Comparison of ENCODE assay signal across 8 cellular contexts in the genomic region with DNA sequence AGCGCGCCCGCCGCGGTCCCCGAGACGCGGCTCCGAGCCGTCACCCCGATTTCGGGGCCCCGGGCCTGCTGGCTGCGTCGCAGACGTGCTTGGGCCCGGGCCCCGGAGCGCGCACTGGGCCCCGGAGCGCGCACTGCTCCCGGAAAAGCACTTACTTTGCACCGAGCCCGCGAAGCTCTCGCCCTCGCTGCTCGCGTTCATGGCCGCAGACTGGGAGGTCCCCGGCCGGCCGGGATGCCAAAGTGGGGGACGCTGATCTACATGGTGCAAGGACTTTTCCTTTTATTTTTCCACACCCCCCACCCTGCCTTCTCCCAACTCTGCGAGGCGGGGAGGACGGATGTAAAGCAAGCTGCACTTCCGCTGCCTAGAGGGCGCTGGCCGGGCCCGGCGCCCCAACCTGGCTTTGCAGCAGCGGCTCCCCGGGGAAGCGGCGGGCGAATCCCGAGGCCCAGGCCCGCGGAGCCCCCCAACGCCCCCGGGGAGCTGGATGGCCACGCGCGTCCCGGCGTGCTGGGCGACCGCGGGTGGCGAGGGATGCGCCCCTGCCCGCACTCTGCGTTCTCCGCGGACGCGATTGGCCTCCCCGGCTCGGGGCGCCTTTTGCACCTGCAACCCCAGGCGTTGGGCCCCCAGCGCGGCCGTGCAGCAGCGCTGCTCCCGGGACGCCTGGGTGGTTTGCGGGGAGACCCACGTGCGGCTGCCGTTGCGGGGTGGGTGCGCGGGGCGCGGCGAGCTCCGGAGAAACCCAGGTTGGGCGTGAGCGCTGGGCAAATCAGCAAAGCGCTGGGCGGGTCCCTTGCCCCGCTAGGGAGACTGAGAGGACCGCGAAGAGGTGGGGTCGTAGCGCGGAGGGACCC. TPM values are rescaled to one million over a fixed set of nuclear protein-coding genes. Genes with fewer than 3 reads are reported as not detected.
DNase-seq lines count a peak whose midpoint lies in the region; ATAC-seq lines count a peak whose summit lies in the region.

A gene (minus strand): TSS at position 344 of the 860 bp plus-strand sequence. CDS start 143 bp downstream, at position 201.

- H2BK15ac ChIP-seq in mesendoderm (replicated peaks; ENCODE audit: low read depth), result no peak within 1 kb of the TSS

- peak within 1 kb of the TSS; percentile 93 for H3K9ac ChIP-seq in mesendoderm (ENCODE audit: low read length)

- peak within 1 kb of the TSS; percentile 91 for H3K4me3 ChIP-seq in CD4-positive, CD25-positive, alpha-beta regulatory T cell (ENCODE audit: low read depth, low read length)
- peak within 1 kb of the TSS; percentile 92 for H3K4me3 ChIP-seq in mesendoderm (ENCODE audit: low read length)

- H3K9me3 Mint-ChIP-seq in CD4-positive, CD25-positive, alpha-beta regulatory T cell, result no peaks in the 10 kb centered on the region
- no peaks in the 10 kb centered on the region for H3K9me3 Mint-ChIP-seq in effector memory CD8-positive, alpha-beta T cell

- peaks cover 6 to 30% (median 10%) of the 10 kb centered on the region in 4 donors for H3K4me1 Mint-ChIP-seq in CD4-positive, CD25-positive, alpha-beta regulatory T cell
- peaks cover 10 to 12% of the 10 kb centered on the region in 2 donors for H3K4me1 Mint-ChIP-seq in effector memory CD8-positive, alpha-beta T cell (ENCODE audit: low read depth in 2 of 2)

- peak within 1 kb of the TSS; percentile 94 for H3K23ac ChIP-seq in mesendoderm (ENCODE audit: low read length)

- peak within 1 kb of the TSS; percentile 90 to 96 (median 94) for H3K27ac Mint-ChIP-seq in CD4-positive, CD25-positive, alpha-beta regulatory T cell
- peak within 1 kb of the TSS; percentile 88 to 92 for H3K27ac Mint-ChIP-seq in effector memory CD8-positive, alpha-beta T cell

- H4K5ac ChIP-seq in mesendoderm (ENCODE audit: low read length), result no peak within 1 kb of the TSS

- H3K27me3 ChIP-seq in CD4-positive, CD25-positive, alpha-beta regulatory T cell (ENCODE audit: control insufficient read depth, insufficient read depth, low read length), result no peaks in the 10 kb centered on the region
- H3K27me3 ChIP-seq in mesendoderm (ENCODE audit: insufficient read depth, low read length, poor library complexity), result no peaks in the 10 kb centered on the region

- peaks cover 20% of the 10 kb centered on the region for H3K4me1 ChIP-seq in CD4-positive, CD25-positive, alpha-beta regulatory T cell (ENCODE audit: control insufficient read depth, insufficient read depth, low read length, poor library complexity, severe bottlenecking)
- peaks cover 6% of the 10 kb centered on the region for H3K4me1 ChIP-seq in mesendoderm (ENCODE audit: control insufficient read depth, low read depth, low read length)

- peak within 1 kb of the TSS; percentile 96 for H3K56ac ChIP-seq in mesendoderm (ENCODE audit: low read length)

- H3K4ac ChIP-seq in mesendoderm (ENCODE audit: low read depth, low read length), result peak within 1 kb of the TSS; percentile 83

- POLR2A ChIA-PET in activated CD8-positive, alpha-beta memory T cell treated with anti-CD3 and anti-CD28 coated beads for 36 hours (lab: Charles Lee), result interaction anchor here (1.0 kb wide), 1 partner anchor 12 kb away, joined by 3 read pairs; no protein-coding TSS in a partner anchor

- H2BK5ac ChIP-seq in mesendoderm (ENCODE audit: low read length), result peak within 1 kb of the TSS; percentile 80

- H3K18ac ChIP-seq in mesendoderm (ENCODE audit: low read length), result peak within 1 kb of the TSS; percentile 95

- H2BK120ac ChIP-seq in mesendoderm (ENCODE audit: low read depth, low read length), result no peak within 1 kb of the TSS

- H3K79me2 ChIP-seq in mesendoderm (ENCODE audit: control insufficient read depth, insufficient read depth, low read length), result peaks cover 4% of the 10 kb centered on the region

- H4K8ac ChIP-seq in mesendoderm (ENCODE audit: low read depth, low read length), result peak within 1 kb of the TSS; percentile 70

- no peaks in the 10 kb centered on the region for H3K9me3 ChIP-seq in CD4-positive, CD25-positive, alpha-beta regulatory T cell (ENCODE audit: control insufficient read depth in 2 of 2, low read length in 2 of 2)

- peak within 1 kb of the TSS; percentile 89 for H3K4me2 ChIP-seq in mesendoderm (ENCODE audit: low read length)

- peak; percentile 59 to 89 (median 83) for DNase-seq in CD4-positive, CD25-positive, alpha-beta regulatory T cell
- peak; percentile 55 for DNase-seq in NCI-H82 treated with DMSO at 0.1 percent for 48 hours (lab: John Stamatoyannopoulos, UW; ENCODE audit: unreplicated experiment)
- DNase-seq in effector memory CD8-positive, alpha-beta T cell, result peak; percentile 60 to 73 (median 63)
- DNase-seq in mesendoderm, result peak; percentile 83
- peak; percentile 60 for DNase-seq in stimulated activated CD8-positive, alpha-beta memory T cell treated with anti-CD3 and anti-CD28 coated beads, Interleukin-12 subunit alpha, Interleukin-12 subunit beta, amount 100 ng/mL, for 4 hours (ENCODE audit: low read depth)

- H3K79me1 ChIP-seq in mesendoderm (ENCODE audit: low read length), result peaks cover 5% of the 10 kb centered on the region

- peak; percentile 84 to 85 for ATAC-seq in CD4-positive, CD25-positive, alpha-beta regulatory T cell (ENCODE audit: low read depth in 2 of 2)
- ATAC-seq in GM19324 (IDR thresholded peaks at IDR 0.05; ENCODE audit: low FRiP score, unreplicated experiment) (peak; percentile 86), HG03460 (IDR thresholded peaks at IDR 0.05; ENCODE audit: unreplicated experiment) (peak; percentile 77)
- peak; percentile 81 for ATAC-seq in effector memory CD8-positive, alpha-beta T cell (replicated peaks)

- H3K36me3 Mint-ChIP-seq in CD4-positive, CD25-positive, alpha-beta regulatory T cell, result peaks cover 2% of the 10 kb centered on the region
- H3K36me3 Mint-ChIP-seq in effector memory CD8-positive, alpha-beta T cell (ENCODE audit: insufficient read depth), result peaks cover 9% of the 10 kb centered on the region

- H3K27ac ChIP-seq in CD4-positive, CD25-positive, alpha-beta regulatory T cell (ENCODE audit: insufficient read depth, low read length, poor library complexity, severe bottlenecking), result peak within 1 kb of the TSS; percentile 77
- H3K27ac ChIP-seq in mesendoderm (ENCODE audit: low read depth, low read length), result peak within 1 kb of the TSS; percentile 83

- peak within 1 kb of the TSS; percentile 96 to 99 (median 97) for H3K4me3 Mint-ChIP-seq in CD4-positive, CD25-positive, alpha-beta regulatory T cell
- peak within 1 kb of the TSS; percentile 89 to 92 for H3K4me3 Mint-ChIP-seq in effector memory CD8-positive, alpha-beta T cell

- H3K27me3 Mint-ChIP-seq in CD4-positive, CD25-positive, alpha-beta regulatory T cell, result no peaks in the 10 kb centered on the region
- no peaks in the 10 kb centered on the region for H3K27me3 Mint-ChIP-seq in effector memory CD8-positive, alpha-beta T cell

- no CpG with 5 or more reads among the region's 101 CpGs for WGBS in mesendoderm (ENCODE audit: extremely low coverage, insufficient coverage, low lambda C conversion rate)

- CTCF ChIA-PET in activated CD8-positive, alpha-beta memory T cell treated with anti-CD3 and anti-CD28 coated beads for 36 hours (lab: Charles Lee), result interaction anchor here (0.6 to 1.6 kb wide), 4 partner anchors 12 to 1204 kb away, joined by 3 to 7 read pairs (median 3); no protein-coding TSS in a partner anchor

- H2AK5ac ChIP-seq in mesendoderm (ENCODE audit: low read length), result no peak within 1 kb of the TSS

- no peaks in the 10 kb centered on the region for H3K36me3 ChIP-seq in CD4-positive, CD25-positive, alpha-beta regulatory T cell (ENCODE audit: control insufficient read depth, insufficient read depth, low read length)
- H3K36me3 ChIP-seq in mesendoderm (ENCODE audit: control insufficient read depth, insufficient read depth, low read length), result no peaks in the 10 kb centered on the region

RNA-seq across cellular contexts. Expression of the gene that starts here (rescaled TPM):
- 14.9 TPM for total RNA-seq in CD4-positive, CD25-positive, alpha-beta regulatory T cell
- polyA plus RNA-seq in CD4-positive, CD25-positive, alpha-beta regulatory T cell, result 1 to 10 TPM; 6.7 to 9.8 (median 8.0) TPM
- total RNA-seq in activated CD8-positive, alpha-beta memory T cell treated with anti-CD3 and anti-CD28 coated beads for 36 hours, result 10 to 100 TPM; 12.5 to 13.8 TPM
- 18.5 TPM for polyA plus RNA-seq in mesendoderm (2013, experiment 1 of 2)
- polyA plus RNA-seq in mesendoderm (2013, experiment 2 of 2), result 18.4 TPM

Comparison
In these comparisons a context has a peak if more than half of its experiments do, and no peak if none do; other contexts are left out.
1. Peak in every context shown above with its lines: DNase-seq, ATAC-seq, H3K4me3 ChIP-seq and H3K27ac ChIP-seq.